Comparison of ENCODE assay signal across 20 cellular contexts in genomic region chr3:69006083-69006482, GRCh38.
"Had no signal": no experiment of that assay in that cellular context is flagged by ENCODE, and none has a peak within 500 bp of the region (broad histone marks: within the 10 kb centered on the region; RNA-seq: fewer than 3 reads in every experiment).

No MANE protein-coding gene starts in this region.

- H2AFZ ChIP-seq: parathyroid adenoma had no signal

- H3K27ac ChIP-seq: parathyroid adenoma, prostate gland, right lobe of liver, suprapubic skin, transverse colon had no signal

- H3K27me3 Mint-ChIP-seq: natural killer cell treated with Interleukin-12 subunit alpha and Interleukin-12 subunit beta and Interleukin-15 and Interleukin-18, amount 100 ng/mL, for 72 hours had no signal

- H3K4me3 ChIP-seq: coronary artery, esophagus muscularis mucosa, gastroesophageal sphincter, left lung, prostate gland, right lobe of liver, suprapubic skin, transverse colon had no signal

- H3K27me3 ChIP-seq: esophagus muscularis mucosa, gastroesophageal sphincter, left lung, right lobe of liver, suprapubic skin, transverse colon had no signal

- DNase-seq: central memory CD4-positive, alpha-beta T cell; effector CD4-positive, alpha-beta T cell; endodermal cell; glutamatergic neuron; islet precursor cell; left lung; midbrain; right lobe of liver; stimulated activated CD4-positive, alpha-beta T cell treated with anti-CD3 and anti-CD28 coated beads, Interleukin-4, amount 100 ng/mL, for 1 hour; stimulated activated CD8-positive, alpha-beta memory T cell treated with anti-CD3 and anti-CD28 coated beads, Interleukin-4, amount 100 ng/mL, for 48 hours; stimulated activated naive CD8-positive, alpha-beta T cell treated with anti-CD3 and anti-CD28 coated beads, Interleukin-15, Interleukin-2, amounts not matched to agents 100 U/mL and 50 U/mL, for 24 hours; transverse colon had no signal

- H3K9ac ChIP-seq: parathyroid adenoma had no signal

- H3K9me3 ChIP-seq: esophagus muscularis mucosa, gastroesophageal sphincter, left lung, prostate gland, right lobe of liver, suprapubic skin, transverse colon had no signal

- H3K9me3 Mint-ChIP-seq: endodermal cell; natural killer cell treated with Interleukin-12 subunit alpha and Interleukin-12 subunit beta and Interleukin-15 and Interleukin-18, amount 100 ng/mL, for 72 hours; stimulated activated effector memory CD8-positive, alpha-beta T cell treated with anti-CD3 and anti-CD28 coated beads, Interleukin-12 subunit alpha, Interleukin-12 subunit beta, amount 100 ng/mL, for 72 hours had no signal

- H3K27ac Mint-ChIP-seq: endodermal cell; natural killer cell treated with Interleukin-12 subunit alpha and Interleukin-12 subunit beta and Interleukin-15 and Interleukin-18, amount 100 ng/mL, for 72 hours had no signal

- H3K4me3 Mint-ChIP-seq: endodermal cell; natural killer cell treated with Interleukin-12 subunit alpha and Interleukin-12 subunit beta and Interleukin-15 and Interleukin-18, amount 100 ng/mL, for 72 hours; stimulated activated effector memory CD8-positive, alpha-beta T cell treated with anti-CD3 and anti-CD28 coated beads, Interleukin-12 subunit alpha, Interleukin-12 subunit beta, amount 100 ng/mL, for 72 hours had no signal

- H3K4me1 ChIP-seq: parathyroid adenoma, right lobe of liver had no signal
